20 cellular contexts compared by ENCODE assay signal in genomic region chr5:88954511-88954910, GRCh38.
"Had no signal": no experiment of that assay in that cellular context is flagged by ENCODE, and none has a peak within 500 bp of the region (broad histone marks: within the 10 kb centered on the region; RNA-seq: fewer than 3 reads in every experiment).

No MANE protein-coding gene starts in this region.

- H3K27me3 ChIP-seq: adrenal gland, brain microvascular endothelial cell, neutrophil, spleen, tibial nerve had no signal

- H3K4me3 ChIP-seq: adrenal gland, left ventricle myocardium inferior, lung, spleen, tibial nerve had no signal

- H3K36me3 ChIP-seq: adrenal gland, brain microvascular endothelial cell, left ventricle myocardium inferior, neutrophil, spleen, tibial nerve had no signal

- H3K4me3 Mint-ChIP-seq: activated naive CD4-positive, alpha-beta T cell treated with anti-CD3 and anti-CD28 coated beads for 36 hours; activated naive CD8-positive, alpha-beta T cell treated with anti-CD3 and anti-CD28 coated beads for 36 hours; nephron progenitor cell had no signal

- H3K27ac ChIP-seq: adrenal gland, brain microvascular endothelial cell, left ventricle myocardium inferior, neutrophil, spleen, tibial nerve, VCaP had no signal

- H3K4me1 ChIP-seq: adrenal gland, spleen, tibial nerve had no signal

- H3K36me3 Mint-ChIP-seq: activated naive CD8-positive, alpha-beta T cell treated with anti-CD3 and anti-CD28 coated beads for 36 hours had no signal

- H3K4me1 Mint-ChIP-seq: activated naive CD8-positive, alpha-beta T cell treated with anti-CD3 and anti-CD28 coated beads for 36 hours had no signal

- H3K9me3 Mint-ChIP-seq: activated naive CD4-positive, alpha-beta T cell treated with anti-CD3 and anti-CD28 coated beads for 36 hours; activated naive CD8-positive, alpha-beta T cell treated with anti-CD3 and anti-CD28 coated beads for 36 hours; nephron progenitor cell had no signal

- H3K27ac Mint-ChIP-seq: activated naive CD4-positive, alpha-beta T cell treated with anti-CD3 and anti-CD28 coated beads for 36 hours; activated naive CD8-positive, alpha-beta T cell treated with anti-CD3 and anti-CD28 coated beads for 36 hours; nephron progenitor cell had no signal

- DNase-seq: activated CD4-positive, alpha-beta T cell treated with anti-CD3 and anti-CD28 coated beads for 48 hours; activated CD4-positive, alpha-beta T cell treated with anti-CD3 and anti-CD28 coated beads, Interleukin-2, amount 50 U/mL, for 48 hours; activated CD8-positive, alpha-beta memory T cell treated with anti-CD3 and anti-CD28 coated beads for 24 hours; activated effector memory CD4-positive, alpha-beta T cell treated with Interleukin-2 at 50 U/mL for 16 hours; activated naive CD4-positive, alpha-beta T cell treated with anti-CD3 and anti-CD28 coated beads for 36 hours; activated naive CD8-positive, alpha-beta T cell treated with anti-CD3 and anti-CD28 coated beads for 36 hours; adrenal gland; aorta; brain microvascular endothelial cell; cortex of kidney; left ventricle myocardium inferior; mesendoderm; nephron progenitor cell; retina; spleen; stimulated activated naive CD4-positive, alpha-beta T cell had no signal
